In genomic region chr4:72896515-72896914, GRCh38 we compare ENCODE assay signal across 11 cellular contexts.
DNase-seq lines count a peak whose midpoint lies in the region; ATAC-seq, FAIRE-seq and TF ChIP-seq lines count a peak whose summit lies in the region.
"Had no signal": no experiment of that assay in that cellular context is flagged by ENCODE, and none has a peak within 500 bp of the region (broad histone marks: within the 10 kb centered on the region; RNA-seq: fewer than 3 reads in every experiment).

No MANE protein-coding gene starts in this region.

- no peaks in the 10 kb centered on the region for H3K27me3 ChIP-seq in thoracic aorta (replicated peaks; ENCODE audit: insufficient read depth)

- ATAC-seq in thoracic aorta (ENCODE audit: insufficient number of reproducible peaks, low FRiP score, low read depth), result peak; percentile 96
- no peak for ATAC-seq in effector memory CD8-positive, alpha-beta T cell (replicated peaks)
- no peak for ATAC-seq in stimulated activated effector memory CD8-positive, alpha-beta T cell treated with anti-CD3 and anti-CD28 coated beads, Interleukin-12 subunit alpha, Interleukin-12 subunit beta, amount 100 ng/mL, for 72 hours

- peak; percentile 52 for DNase-seq in HTR-8/SVneo (ENCODE audit: insufficient read length, low spot score)
- no peak for DNase-seq in chondrocyte (ENCODE audit: low spot score)
- DNase-seq in kidney tubule cell (ENCODE audit: low spot score), result peak; percentile 46
- DNase-seq in thoracic aorta (ENCODE audit: low spot score), result peak; percentile 10
- no peak for DNase-seq in effector memory CD8-positive, alpha-beta T cell
- no peak for DNase-seq in stimulated activated effector memory CD8-positive, alpha-beta T cell treated with anti-CD3 and anti-CD28 coated beads, Interleukin-12 subunit alpha, Interleukin-12 subunit beta, amount 100 ng/mL, for 72 hours (ENCODE audit: low spot score in 2 of 2)
- DNase-seq in GF-D8 (lab: John Stamatoyannopoulos, UW), result no peak
- DNase-seq in NCI-H1105 treated with DMSO at 0.1 percent for 48 hours (lab: John Stamatoyannopoulos, UW), result no peak
- DNase-seq: activated CD4-positive, alpha-beta memory T cell treated with anti-CD3 and anti-CD28 coated beads, Interleukin-2, amount 10 ng/mL, durations not matched to agents 7 days and 5 days; anterior cingulate cortex; NCI-H345 had no signal

- H3K36me3 Mint-ChIP-seq in chondrocyte (ENCODE audit: low read depth), result no peaks in the 10 kb centered on the region
- H3K36me3 Mint-ChIP-seq in effector memory CD8-positive, alpha-beta T cell (ENCODE audit: insufficient read depth), result no peaks in the 10 kb centered on the region
- no peaks in the 10 kb centered on the region for H3K36me3 Mint-ChIP-seq in stimulated activated effector memory CD8-positive, alpha-beta T cell treated with anti-CD3 and anti-CD28 coated beads, Interleukin-12 subunit alpha, Interleukin-12 subunit beta, amount 100 ng/mL, for 72 hours

- H3K4me1 ChIP-seq in thoracic aorta (ENCODE audit: control insufficient read depth in 1 of 2, low read depth in 2 of 2), result peaks cover 12 to 42% of the 10 kb centered on the region in 2 donors

- no peaks in the 10 kb centered on the region for H3K9me3 ChIP-seq in thoracic aorta

- H3K27me3 Mint-ChIP-seq in chondrocyte (ENCODE audit: low read depth), result no peaks in the 10 kb centered on the region
- H3K27me3 Mint-ChIP-seq in effector memory CD8-positive, alpha-beta T cell, result peaks cover 6 to 9% of the 10 kb centered on the region in 2 donors

- no peak for FAIRE-seq in HTR-8/SVneo (lab: Jason Lieb, UNC)

- peak overlapping the region; percentile 83 for H3K27ac Mint-ChIP-seq in chondrocyte (ENCODE audit: unreplicated experiment)
- no peak overlapping the region for H3K27ac Mint-ChIP-seq in effector memory CD8-positive, alpha-beta T cell
- H3K27ac Mint-ChIP-seq in stimulated activated effector memory CD8-positive, alpha-beta T cell treated with anti-CD3 and anti-CD28 coated beads, Interleukin-12 subunit alpha, Interleukin-12 subunit beta, amount 100 ng/mL, for 72 hours, result no peak overlapping the region
- H3K27ac Mint-ChIP-seq: activated CD4-positive, alpha-beta memory T cell treated with anti-CD3 and anti-CD28 coated beads, Interleukin-2, amount 10 ng/mL, durations not matched to agents 7 days and 5 days had no signal

- H3K9me3 Mint-ChIP-seq in chondrocyte (ENCODE audit: low read depth), result no peaks in the 10 kb centered on the region
- H3K9me3 Mint-ChIP-seq in effector memory CD8-positive, alpha-beta T cell, result no peaks in the 10 kb centered on the region
- H3K9me3 Mint-ChIP-seq in stimulated activated effector memory CD8-positive, alpha-beta T cell treated with anti-CD3 and anti-CD28 coated beads, Interleukin-12 subunit alpha, Interleukin-12 subunit beta, amount 100 ng/mL, for 72 hours, result peaks cover 3% of the 10 kb centered on the region
- H3K9me3 Mint-ChIP-seq: activated CD4-positive, alpha-beta memory T cell treated with anti-CD3 and anti-CD28 coated beads, Interleukin-2, amount 10 ng/mL, durations not matched to agents 7 days and 5 days had no signal

- no peak overlapping the region for H3K4me3 Mint-ChIP-seq in chondrocyte (ENCODE audit: unreplicated experiment)
- no peak overlapping the region for H3K4me3 Mint-ChIP-seq in effector memory CD8-positive, alpha-beta T cell
- H3K4me3 Mint-ChIP-seq in stimulated activated effector memory CD8-positive, alpha-beta T cell treated with anti-CD3 and anti-CD28 coated beads, Interleukin-12 subunit alpha, Interleukin-12 subunit beta, amount 100 ng/mL, for 72 hours, result no peak overlapping the region
- H3K4me3 Mint-ChIP-seq: activated CD4-positive, alpha-beta memory T cell treated with anti-CD3 and anti-CD28 coated beads, Interleukin-2, amount 10 ng/mL, durations not matched to agents 7 days and 5 days had no signal

- peak overlapping the region; percentile 44 for H3K4me3 ChIP-seq in thoracic aorta

- TF ChIP-seq CTCF in chondrocyte (IDR thresholded peaks at IDR 0.05) (no peak), thoracic aorta (IDR thresholded peaks at IDR 0.05) (no peak)

- no peaks in the 10 kb centered on the region for H3K36me3 ChIP-seq in thoracic aorta

- peak overlapping the region; percentile 74 to 83 for H3K27ac ChIP-seq in thoracic aorta

- peaks cover 64% of the 10 kb centered on the region for H3K4me1 Mint-ChIP-seq in chondrocyte (ENCODE audit: low read depth)
- H3K4me1 Mint-ChIP-seq in effector memory CD8-positive, alpha-beta T cell (ENCODE audit: low read depth in 2 of 2), result no peaks in the 10 kb centered on the region
- no peaks in the 10 kb centered on the region for H3K4me1 Mint-ChIP-seq in stimulated activated effector memory CD8-positive, alpha-beta T cell treated with anti-CD3 and anti-CD28 coated beads, Interleukin-12 subunit alpha, Interleukin-12 subunit beta, amount 100 ng/mL, for 72 hours
- H3K4me1 Mint-ChIP-seq: activated CD4-positive, alpha-beta memory T cell treated with anti-CD3 and anti-CD28 coated beads, Interleukin-2, amount 10 ng/mL, durations not matched to agents 7 days and 5 days had no signal

Comparison
In these comparisons a context has a peak if more than half of its experiments do, and no peak if none do; other contexts are left out.
1. DNase-seq: peak in HTR-8/SVneo (single experiment), kidney tubule cell (single experiment) and thoracic aorta (single experiment); none in chondrocyte (single experiment), effector memory CD8-positive, alpha-beta T cell (0 of 3), stimulated activated effector memory CD8-positive, alpha-beta T cell treated with anti-CD3 and anti-CD28 coated beads, Interleukin-12 subunit alpha, Interleukin-12 subunit beta, amount 100 ng/mL, for 72 hours (0 of 2), GF-D8 (single experiment) and NCI-H1105 treated with DMSO at 0.1 percent for 48 hours (single experiment).